ENCODE assay signal across 12 cellular contexts in the genomic region with DNA sequence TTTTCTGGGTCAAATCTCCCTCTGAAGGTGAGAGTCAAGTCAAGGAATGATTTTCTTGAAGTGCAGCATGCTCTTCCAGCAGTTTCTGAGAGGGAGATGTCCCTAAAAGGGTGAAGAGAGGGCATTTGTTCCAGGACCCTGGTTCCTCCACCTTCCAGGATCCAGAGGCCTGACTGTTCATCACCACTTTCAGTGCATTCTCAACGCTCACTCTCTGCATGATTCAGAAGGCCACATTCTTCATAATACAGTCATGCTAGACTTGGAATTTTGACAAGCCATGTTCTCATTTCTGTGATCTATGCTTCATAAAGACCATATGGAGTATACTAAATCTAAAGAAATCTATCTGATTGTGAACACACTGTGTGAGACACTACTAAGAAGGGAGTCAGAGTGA.
DNase-seq lines count a peak whose midpoint lies in the region; ATAC-seq and TF ChIP-seq lines count a peak whose summit lies in the region.
"Had no signal": no experiment of that assay in that cellular context is flagged by ENCODE, and none has a peak within 500 bp of the region (broad histone marks: within the 10 kb centered on the region; RNA-seq: fewer than 3 reads in every experiment).

No MANE protein-coding gene starts in this region.

- no peak overlapping the region for H3K27ac Mint-ChIP-seq in activated CD8-positive, alpha-beta T cell treated with anti-CD3 and anti-CD28 coated beads for 36 hours

- peak overlapping the region; percentile 75 for H2AFZ ChIP-seq in osteoblast (ENCODE audit: low read length)

- H3K27me3 ChIP-seq in osteoblast (ENCODE audit: insufficient read depth, low read length) = no peaks in the 10 kb centered on the region
- H3K27me3 ChIP-seq in testis = no peaks in the 10 kb centered on the region
- H3K27me3 ChIP-seq: heart right ventricle had no signal

- H3K79me2 ChIP-seq in osteoblast (ENCODE audit: insufficient read depth, low read length) = peaks cover 12% of the 10 kb centered on the region

- CTCF ChIA-PET in activated CD8-positive, alpha-beta T cell treated with anti-CD3 and anti-CD28 coated beads for 36 hours (lab: Charles Lee) = no interaction called here

- ATAC-seq in activated CD8-positive, alpha-beta T cell treated with anti-CD3 and anti-CD28 coated beads for 36 hours = no peak

- POLR2A ChIA-PET in activated CD8-positive, alpha-beta T cell treated with anti-CD3 and anti-CD28 coated beads for 36 hours (lab: Charles Lee) = no interaction called here

- H3K4me3 ChIP-seq in AG10803 (ENCODE audit: low read length) (no peak overlapping the region), choroid plexus epithelial cell (ENCODE audit: low read depth, low read length) (no peak overlapping the region), osteoblast (ENCODE audit: insufficient read depth, low read length) (no peak overlapping the region), testis (no peak overlapping the region)
- H3K4me3 ChIP-seq: heart right ventricle had no signal

- H3K36me3 ChIP-seq in osteoblast (ENCODE audit: insufficient read depth, low read length) (no peaks in the 10 kb centered on the region), testis (ENCODE audit: low read depth, missing control alignments) (no peaks in the 10 kb centered on the region)
- H3K36me3 ChIP-seq: heart right ventricle had no signal

- TF ChIP-seq POLR2A in testis (IDR thresholded peaks at IDR 0.05) = no peak

- no peaks in the 10 kb centered on the region for H3K27me3 Mint-ChIP-seq in activated CD8-positive, alpha-beta T cell treated with anti-CD3 and anti-CD28 coated beads for 36 hours

- 69 to 71% methylated on average over 1 of the region's 1 CpG for WGBS in testis, 2 donors

- H3K9me3 Mint-ChIP-seq in activated CD8-positive, alpha-beta T cell treated with anti-CD3 and anti-CD28 coated beads for 36 hours = no peaks in the 10 kb centered on the region

- no peaks in the 10 kb centered on the region for H3K4me1 Mint-ChIP-seq in activated CD8-positive, alpha-beta T cell treated with anti-CD3 and anti-CD28 coated beads for 36 hours (ENCODE audit: low read depth)

- H4K20me1 ChIP-seq in osteoblast (ENCODE audit: insufficient read depth, low read length) = no peaks in the 10 kb centered on the region

- intact Hi-C loops in activated CD8-positive, alpha-beta T cell treated with anti-CD3 and anti-CD28 coated beads for 36 hours (cut with micrococcal nuclease) = no loop called here
- intact Hi-C loops in cardiac septum (cut with DNase I) (no loop called here), testis (cut with DNase I; ENCODE audit: low total_unique reads) (no loop called here)

- H3K4me1 ChIP-seq in osteoblast (ENCODE audit: insufficient read depth, low read length) (peaks cover 43% of the 10 kb centered on the region), testis (no peaks in the 10 kb centered on the region)

- TF ChIP-seq CTCF in AG10803 (conservative IDR thresholded peaks at IDR 0.05; ENCODE audit: low read length) = no peak
- no peak for TF ChIP-seq CTCF in choroid plexus epithelial cell (conservative IDR thresholded peaks at IDR 0.05; ENCODE audit: low read depth, low read length)
- TF ChIP-seq CTCF in osteoblast (IDR thresholded peaks at IDR 0.05; ENCODE audit: extremely low read depth, low read depth, low read length) = no peak
- TF ChIP-seq CTCF in activated CD8-positive, alpha-beta T cell treated with anti-CD3 and anti-CD28 coated beads for 36 hours (IDR thresholded peaks at IDR 0.05) = no peak
- TF ChIP-seq CTCF in testis (IDR thresholded peaks at IDR 0.05) = no peak

- H3K4me3 Mint-ChIP-seq in activated CD8-positive, alpha-beta T cell treated with anti-CD3 and anti-CD28 coated beads for 36 hours = no peak overlapping the region

- peak overlapping the region; percentile 57 for H3K4me2 ChIP-seq in osteoblast (ENCODE audit: insufficient read depth, low read length)

- no peaks in the 10 kb centered on the region for H3K9me3 ChIP-seq in osteoblast (ENCODE audit: low read depth, low read length)
- no peaks in the 10 kb centered on the region for H3K9me3 ChIP-seq in testis

- peak overlapping the region; percentile 95 for H3K27ac ChIP-seq in osteoblast (ENCODE audit: low read depth, low read length)
- H3K27ac ChIP-seq in testis = no peak overlapping the region

- DNase-seq in AG10803 (ENCODE audit: low read depth) (peak; percentile 94), LHCN-M2 (ENCODE audit: low read depth) (peak; percentile 92), choroid plexus epithelial cell (ENCODE audit: low read depth) (peak; percentile 96), osteoblast (ENCODE audit: insufficient read length, low spot score, missing footprints) (peak; percentile 39), cardiac septum (ENCODE audit: low spot score) (no peak), NCI-H187 treated with DMSO at 0.1 percent for 48 hours (lab: John Stamatoyannopoulos, UW) (no peak), testis (no peak)
- DNase-seq in activated CD8-positive, alpha-beta T cell treated with anti-CD3 and anti-CD28 coated beads for 36 hours = no peak
- DNase-seq: activated CD4-positive, CD25-positive, alpha-beta regulatory T cell; DND-41; heart right ventricle; KBM-7 had no signal

- no peaks in the 10 kb centered on the region for H3K36me3 Mint-ChIP-seq in activated CD8-positive, alpha-beta T cell treated with anti-CD3 and anti-CD28 coated beads for 36 hours (ENCODE audit: low read depth)

Comparison
In these comparisons a context has a peak if more than half of its experiments do, and no peak if none do; other contexts are left out.
1. DNase-seq: peak in AG10803 (single experiment), LHCN-M2 (single experiment), choroid plexus epithelial cell (single experiment) and osteoblast (single experiment); none in activated CD8-positive, alpha-beta T cell treated with anti-CD3 and anti-CD28 coated beads for 36 hours (single experiment), cardiac septum (single experiment), NCI-H187 treated with DMSO at 0.1 percent for 48 hours (single experiment) and testis (single experiment).